In the genomic region with DNA sequence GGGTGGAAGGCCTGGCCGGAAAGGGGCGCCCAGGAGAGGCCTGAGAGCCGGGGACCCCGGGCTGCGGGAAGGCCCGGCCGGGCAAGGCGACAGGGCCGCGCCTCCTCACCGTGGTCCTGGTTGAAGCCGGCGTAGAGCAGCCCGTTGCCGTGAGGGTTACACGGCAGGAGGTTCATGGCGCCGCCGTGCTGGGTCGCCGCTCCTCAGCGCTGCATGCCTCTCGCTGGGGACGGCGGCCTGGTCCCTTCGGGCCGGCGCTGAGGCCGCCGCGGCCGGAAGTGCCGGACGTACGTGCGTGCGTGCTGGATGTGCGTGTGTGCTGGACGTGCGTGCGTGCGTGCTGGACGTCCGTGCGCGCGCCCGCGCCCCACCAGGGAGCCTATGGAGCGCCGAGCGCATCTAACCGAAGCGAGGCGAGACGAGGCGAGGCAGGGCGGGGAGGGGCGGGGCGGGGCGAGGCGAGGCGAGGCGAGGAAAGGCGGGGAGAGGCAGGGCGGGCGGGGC, we compare ENCODE assay signal across 8 cellular contexts. TPM values are rescaled to one million over a fixed set of nuclear protein-coding genes. Genes with fewer than 3 reads are reported as not detected.
A peak's percentile ranks its signal among the peaks of the same experiment; 100 is the strongest.
DNase-seq lines count a peak whose midpoint lies in the region; ATAC-seq, FAIRE-seq and TF ChIP-seq lines count a peak whose summit lies in the region.

A gene (minus strand): TSS at position 280 of the 504 bp plus-strand sequence. CDS start 104 bp downstream, at position 176.

- peak within 1 kb of the TSS; percentile 75 for H3K4me2 ChIP-seq in keratinocyte (ENCODE audit: control insufficient read depth, extremely low read depth, insufficient read depth, low read depth, low read length)

- H3K9me3 ChIP-seq in keratinocyte (ENCODE audit: control insufficient read depth, low read depth, low read length) = no peaks in the 10 kb centered on the region

- H2AFZ ChIP-seq in keratinocyte (ENCODE audit: control insufficient read depth, low read length) = peak within 1 kb of the TSS; percentile 76

- ATAC-seq in GM19035 (IDR thresholded peaks at IDR 0.05; ENCODE audit: unreplicated experiment) = peak; percentile 82
- peak; percentile 72 for ATAC-seq in HG03342 (IDR thresholded peaks at IDR 0.05; ENCODE audit: unreplicated experiment)

- no peak for TF ChIP-seq CTCF in keratinocyte (optimal IDR thresholded peaks at IDR 0.05 in 1 of 3, IDR thresholded peaks at IDR 0.05 in 1 of 3, conservative IDR thresholded peaks at IDR 0.05 in 1 of 3; ENCODE audit: extremely low read depth in 1 of 3, insufficient read depth in 2 of 3, low read length in 3 of 3)

- peak within 1 kb of the TSS; percentile 86 for H3K27ac ChIP-seq in keratinocyte (ENCODE audit: control insufficient read depth, insufficient read depth, low read length)

- DNase-seq in AG08395 (ENCODE audit: low spot score) = peak; percentile 99
- peak; percentile 85 for DNase-seq in NCI-H446 treated with DMSO at 0.1 percent for 48 hours (lab: John Stamatoyannopoulos, UW)
- peak; percentile 88 for DNase-seq in activated CD4-positive, CD25-positive, alpha-beta regulatory T cell treated with anti-CD3 and anti-CD28 coated beads, Interleukin-2, amount 50 U/mL, for 72 hours
- peak; percentile 93 for DNase-seq in cerebellar cortex (ENCODE audit: low spot score)
- peak; percentile 77 for DNase-seq in keratinocyte (ENCODE audit: low read depth, low spot score)
- DNase-seq in stimulated activated CD4-positive, alpha-beta T cell treated with anti-CD3 and anti-CD28 coated beads, Interleukin-12 subunit alpha, Interleukin-12 subunit beta, amount 100 ng/mL, for 48 hours (ENCODE audit: low read depth in 2 of 3, low spot score in 1 of 3) = peak; percentile 78 to 90 (median 90)

- peaks cover 10% of the 10 kb centered on the region for H3K4me1 ChIP-seq in keratinocyte (ENCODE audit: control insufficient read depth, extremely low read depth, insufficient read depth, low read length)

- dilution Hi-C loops in keratinocyte (cut with MboI; ENCODE audit: extremely low pct_ligation_motif_present, low sequenced_read_pairs) = no loop called here

- H3K79me2 ChIP-seq in keratinocyte (ENCODE audit: control insufficient read depth, insufficient read depth, low read length) = peaks cover 50% of the 10 kb centered on the region

- peak within 1 kb of the TSS; percentile 91 to 98 (median 94) for H3K4me3 ChIP-seq in keratinocyte (ENCODE audit: control insufficient read depth in 2 of 3, extremely low read depth in 1 of 3, insufficient read depth in 2 of 3, low read depth in 1 of 3, low read length in 3 of 3)

- peaks cover 17% of the 10 kb centered on the region for H4K20me1 ChIP-seq in keratinocyte (ENCODE audit: control insufficient read depth, extremely low read depth, insufficient read depth, low read length)

- H3K9me1 ChIP-seq in keratinocyte (ENCODE audit: control insufficient read depth, extremely low read depth, insufficient read depth, low read length) = no peaks in the 10 kb centered on the region

- FAIRE-seq in keratinocyte (lab: Jason Lieb, UNC) = no peak

- H3K27me3 ChIP-seq in keratinocyte (ENCODE audit: control insufficient read depth, extremely low read depth, insufficient read depth, low read length) = no peaks in the 10 kb centered on the region

- peak within 1 kb of the TSS; percentile 93 for H3K9ac ChIP-seq in keratinocyte (ENCODE audit: control insufficient read depth, extremely low read depth, insufficient read depth, low read length)

- peaks cover 10 to 15% of the 10 kb centered on the region in 2 experiments for H3K36me3 ChIP-seq in keratinocyte (ENCODE audit: control insufficient read depth in 2 of 2, extremely low read depth in 1 of 2, insufficient read depth in 2 of 2, low read length in 2 of 2)

RNA-seq across cellular contexts. Expression of the gene that starts here (rescaled TPM):
- 77.2 to 92.4 TPM (median 89.2 TPM) in 3 replicates for polyA plus RNA-seq in keratinocyte
- polyA plus RNA-seq in keratinocyte (2011; ENCODE audit: low read depth) = 105 TPM
- 78.5 and 113 TPM in 2 replicates for polyA plus RNA-seq in keratinocyte (2011; cell fraction: cytosol; rRNA removed)
- polyA plus RNA-seq in keratinocyte (2011; cell fraction: nucleus; rRNA removed) = 84.1 and 91.4 TPM in 2 replicates
- 56.9 and 66.5 TPM in 2 replicates for polyA plus RNA-seq in keratinocyte (2012; ENCODE audit: low replicate concordance)
- 66.9 to 72.3 TPM (median 72.1 TPM) in 3 replicates for polyA minus RNA-seq in keratinocyte
- 67.3 TPM for polyA minus RNA-seq in keratinocyte (2011; cell fraction: cytosol; rRNA and poly(A)+ RNA removed)
- polyA minus RNA-seq in keratinocyte (2011; cell fraction: nucleus; rRNA and poly(A)+ RNA removed) = 29.9 and 42.0 TPM in 2 replicates

Comparison
In these comparisons a context has a peak if more than half of its experiments do, and no peak if none do; other contexts are left out.
1. Peak in every context shown above with its lines: DNase-seq, ATAC-seq, H3K4me3 ChIP-seq and H3K27ac ChIP-seq.